ENCODE assay signal across 8 cellular contexts in the genomic region with DNA sequence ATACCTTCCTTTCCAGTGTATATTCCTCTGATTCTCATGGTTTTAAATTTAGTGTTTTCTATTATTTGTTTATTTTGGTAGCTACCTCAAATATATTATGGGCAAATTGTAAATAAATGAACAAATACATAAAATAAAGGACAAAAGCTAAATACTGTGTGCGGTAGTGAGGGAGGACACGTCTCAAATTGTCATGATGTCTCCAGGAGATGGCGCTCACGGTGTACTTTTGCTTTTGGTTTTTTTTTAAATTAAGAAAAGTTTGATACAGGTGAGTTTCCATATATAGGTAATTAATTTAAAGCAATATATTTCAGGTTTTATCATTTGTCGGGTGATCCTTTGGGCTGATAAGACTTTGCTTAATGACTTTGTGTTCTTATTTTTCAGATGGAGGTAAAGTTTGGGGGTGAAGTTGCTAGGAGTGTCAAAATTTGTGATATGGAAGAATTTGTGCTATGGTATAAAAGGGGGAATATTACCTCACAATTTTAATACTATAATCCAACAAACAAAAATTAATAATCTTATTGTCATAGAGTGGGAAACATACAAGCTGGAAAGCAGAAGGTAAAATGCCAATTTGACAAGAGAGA.
A peak's percentile ranks its signal among the peaks of the same experiment; 100 is the strongest.
DNase-seq lines count a peak whose midpoint lies in the region; ATAC-seq, FAIRE-seq and TF ChIP-seq lines count a peak whose summit lies in the region.

No MANE protein-coding gene starts in this region.

- peaks cover 28% of the 10 kb centered on the region for H3K9me3 Mint-ChIP-seq in mesothelial cell of epicardium

- H3K4me3 Mint-ChIP-seq in mesothelial cell of epicardium: no peak overlapping the region

- peaks cover 7% of the 10 kb centered on the region for H3K36me3 Mint-ChIP-seq in mesothelial cell of epicardium

- no peak overlapping the region for H3K27ac Mint-ChIP-seq in mesothelial cell of epicardium

- no peak overlapping the region for H3K4me3 ChIP-seq in Jurkat, Clone E6-1 (ENCODE audit: low read length)
- no peak overlapping the region for H3K4me3 ChIP-seq in GM12878

- no peak for TF ChIP-seq EP300 in GM12878 (IDR thresholded peaks at IDR 0.05; ENCODE audit: borderline replicate concordance in 1 of 2, control insufficient read depth in 1 of 2, low read depth in 2 of 2, low read length in 2 of 2)

- H3K4me2 ChIP-seq in GM12878 (ENCODE audit: control insufficient read depth, insufficient read depth): no peak overlapping the region

- TF ChIP-seq CTCF in GM12878 (IDR thresholded peaks at IDR 0.05 in 2 of 3, conservative IDR thresholded peaks at IDR 0.05 in 1 of 3; ENCODE audit: control insufficient read depth in 2 of 3, extremely low read depth in 1 of 3, insufficient read depth in 1 of 3, low read depth in 3 of 3, low read length in 3 of 3) (peak; percentile 21 to 34 (median 26); a peak in 3 of 6 replicates), mesothelial cell of epicardium (IDR thresholded peaks at IDR 0.05; ENCODE audit: unreplicated experiment) (peak; percentile 25)

- 17% methylated on average over 5 of the region's 5 CpGs for WGBS in GM12878 (ENCODE audit: insufficient coverage, insufficient replicate concordance, low lambda C conversion rate, missing lambda C conversion rate)

- SMC1A ChIA-PET in GM12878 (lab: Charles Lee; ENCODE audit: uncharacterized antibody, unreplicated experiment): interaction anchor here (0.5 to 3.1 kb wide), 10 partner anchors 9 to 756 kb away, joined by 3 to 15 read pairs (median 3); no protein-coding TSS in a partner anchor

- peaks cover 2% of the 10 kb centered on the region for H3K4me1 Mint-ChIP-seq in mesothelial cell of epicardium

- BruUV-seq in GM12878 (replicated peaks; lab: Mats Ljungman, UMichigan): no TSS peak

- no peaks in the 10 kb centered on the region for H3K36me3 ChIP-seq in GM12878 (ENCODE audit: control insufficient read depth in 2 of 2, insufficient read depth in 2 of 2, low read length in 1 of 2)

- peak; percentile 47; the same call in 1 of the 2 replicates for TF ChIP-seq RAD21 in GM12878 (IDR thresholded peaks at IDR 0.05; ENCODE audit: insufficient read depth, low read depth, low read length)

- no peak overlapping the region for H3K27ac ChIP-seq in GM12878 (ENCODE audit: control insufficient read depth, insufficient read depth)

- peak; percentile 8 for DNase-seq in G401 (ENCODE audit: low spot score)
- DNase-seq in Jurkat, Clone E6-1 (ENCODE audit: low read depth, low spot score): peak; percentile 5
- DNase-seq in GM12878 (ENCODE audit: low read depth, low spot score): no peak
- DNase-seq in mesothelial cell of epicardium (ENCODE audit: low spot score in 2 of 2, unreplicated experiment in 2 of 2): no peak
- DNase-seq in NCI-H2171 (lab: John Stamatoyannopoulos, UW): no peak
- no peak for DNase-seq in HuH-7.5 (ENCODE audit: low spot score)
- DNase-seq in Right ventricle myocardium superior: no peak

- no peaks in the 10 kb centered on the region for H4K20me1 ChIP-seq in GM12878 (ENCODE audit: control insufficient read depth, insufficient read depth)

- intact Hi-C loops in GM12878 (cut with micrococcal nuclease; ENCODE audit: unreplicated experiment) (loop anchor here (2.0 kb wide), 2 partner anchors 684 to 756 kb away; no protein-coding TSS in a partner anchor), Right ventricle myocardium superior (cut with DNase I) (no loop called here)

- H3K27me3 Mint-ChIP-seq in mesothelial cell of epicardium (ENCODE audit: low read depth): no peaks in the 10 kb centered on the region

- RAD21 ChIA-PET in GM12878 (lab: Charles Lee; ENCODE audit: unreplicated experiment): interaction anchor here (0.8 to 2.6 kb wide), 7 partner anchors 10 to 1529 kb away, joined by 3 to 18 read pairs (median 3); no protein-coding TSS in a partner anchor

- H2AFZ ChIP-seq in GM12878 (ENCODE audit: control insufficient read depth, low read depth, low read length): no peak overlapping the region

- no peak for ATAC-seq in GM12878
- ATAC-seq in HG02884 (IDR thresholded peaks at IDR 0.05; ENCODE audit: unreplicated experiment): no peak
- ATAC-seq in Right ventricle myocardium superior (ENCODE audit: poor library complexity): no peak

- in situ Hi-C loops in G401 (cut with HindIII; ENCODE audit: low sequenced_read_pairs) (no loop called here), GM12878 (cut with MboI) (no loop called here)

- FAIRE-seq in GM12878 (lab: Jason Lieb, UNC): peak; percentile 65

- no peak for TF ChIP-seq POLR2A in GM12878 (IDR thresholded peaks at IDR 0.05; ENCODE audit: low read depth, low read length)

- no peaks in the 10 kb centered on the region for H3K79me2 ChIP-seq in GM12878 (ENCODE audit: control insufficient read depth, insufficient read depth, low read length)

- no peaks in the 10 kb centered on the region for H3K9me3 ChIP-seq in GM12878 (replicated peaks; ENCODE audit: control insufficient read depth, insufficient read depth, low read length)

- H3K9ac ChIP-seq in GM12878 (ENCODE audit: control insufficient read depth, insufficient read depth, low read length): no peak overlapping the region

- POLR2A ChIA-PET in GM12878 (lab: Charles Lee): interaction anchor here (0.5 kb wide), 1 partner anchor 1311 kb away, joined by 7 read pairs; no protein-coding TSS in a partner anchor

- no peaks in the 10 kb centered on the region for H3K27me3 ChIP-seq in GM12878 (replicated peaks in 1 of 2; ENCODE audit: control insufficient read depth in 2 of 2, insufficient read depth in 2 of 2, low read length in 1 of 2)

- no peaks in the 10 kb centered on the region for H3K4me1 ChIP-seq in GM12878 (ENCODE audit: control insufficient read depth, insufficient read depth, low read length)

- CTCF ChIA-PET in GM12878 (lab: Yijun Ruan, JAX): interaction anchor here (0.6 to 3.0 kb wide), 17 partner anchors 10 to 756 kb away, joined by 3 to 18 read pairs (median 4); no protein-coding TSS in a partner anchor

TF ChIP-seq in GM12878, 131 proteins besides CTCF, POLR2A, EP300 and RAD21:
- TF ChIP-seq MEF2B (IDR thresholded peaks at IDR 0.05; ENCODE audit: partially characterized antibody, poor library complexity, severe bottlenecking) (no peak), ZNF24 (IDR thresholded peaks at IDR 0.05) (no peak), TBL1XR1 (IDR thresholded peaks at IDR 0.05; ENCODE audit: low read depth, low read length) (no peak), WRNIP1 (IDR thresholded peaks at IDR 0.05; ENCODE audit: borderline replicate concordance, low read depth, low read length) (no peak), NBN (IDR thresholded peaks at IDR 0.05) (no peak), MTA2 (IDR thresholded peaks at IDR 0.05; ENCODE audit: low read depth) (no peak), BCL11A (IDR thresholded peaks at IDR 0.05; ENCODE audit: low read depth, low read length) (no peak), SMC3 (IDR thresholded peaks at IDR 0.05; ENCODE audit: borderline replicate concordance, low read length) (peak; percentile 38; the same call in 1 of the 2 replicates)

Comparison
In these comparisons a context has a peak if more than half of its experiments do, and no peak if none do; other contexts are left out.
1. DNase-seq: peak in G401 (single experiment) and Jurkat, Clone E6-1 (single experiment); none in GM12878 (single experiment), mesothelial cell of epicardium (0 of 2), NCI-H2171 (single experiment), HuH-7.5 (single experiment) and Right ventricle myocardium superior (single experiment).